18 cellular contexts compared by ENCODE assay signal in genomic region chr16:74271879-74272278, GRCh38. TPM values are rescaled to one million over a fixed set of nuclear protein-coding genes. Genes with fewer than 3 reads are reported as not detected.
A peak's percentile ranks its signal among the peaks of the same experiment; 100 is the strongest.
DNase-seq lines count a peak whose midpoint lies in the region; ATAC-seq, FAIRE-seq and TF ChIP-seq lines count a peak whose summit lies in the region.
"Had no signal": no experiment of that assay in that cellular context is flagged by ENCODE, and none has a peak within 500 bp of the region (broad histone marks: within the 10 kb centered on the region; RNA-seq: fewer than 3 reads in every experiment).

No MANE protein-coding gene starts in this region.

- no peak overlapping the region for H3K4me3 Mint-ChIP-seq in activated CD8-positive, alpha-beta T cell treated with anti-CD3 and anti-CD28 coated beads, Interleukin-2, amount 10 ng/mL, durations not matched to agents 7 days and 5 days
- H3K4me3 Mint-ChIP-seq: B cell had no signal

- no peaks in the 10 kb centered on the region for H3K36me3 Mint-ChIP-seq in activated CD8-positive, alpha-beta T cell treated with anti-CD3 and anti-CD28 coated beads, Interleukin-2, amount 10 ng/mL, durations not matched to agents 7 days and 5 days (ENCODE audit: low read depth)

- no peak overlapping the region for H3K27ac Mint-ChIP-seq in activated CD8-positive, alpha-beta T cell treated with anti-CD3 and anti-CD28 coated beads, Interleukin-2, amount 10 ng/mL, durations not matched to agents 7 days and 5 days
- H3K27ac Mint-ChIP-seq: B cell had no signal

- DNase-seq in HT1080 (ENCODE audit: low read depth) (peak; percentile 10), RCC 7860 (ENCODE audit: low spot score) (peak; percentile 20), epithelial cell of esophagus (ENCODE audit: low read depth) (peak; percentile 14), left kidney (ENCODE audit: low read depth, low spot score) (peak; percentile 10), NCI-H345 (lab: John Stamatoyannopoulos, UW) (no peak), HT-29 (ENCODE audit: low spot score) (no peak)
- no peak for DNase-seq in activated CD8-positive, alpha-beta T cell treated with anti-CD3 and anti-CD28 coated beads, Interleukin-2, amount 10 ng/mL, durations not matched to agents 7 days and 5 days
- DNase-seq: GDM1; GOT3; NCI-H1417 treated with DMSO at 0.1 percent for 48 hours; NCI-H187 treated with DMSO at 0.1 percent for 48 hours; NCI-H526 treated with DMSO at 0.1 percent for 48 hours; NK-92 treated with Interleukin-12 subunit alpha and Interleukin-12 subunit beta, amount 100 ng/mL, for 24 hours; Peyer's patch; Right ventricle myocardium superior had no signal

- no peaks in the 10 kb centered on the region for H3K4me1 Mint-ChIP-seq in activated CD8-positive, alpha-beta T cell treated with anti-CD3 and anti-CD28 coated beads, Interleukin-2, amount 10 ng/mL, durations not matched to agents 7 days and 5 days (ENCODE audit: low read depth)
- H3K4me1 Mint-ChIP-seq: B cell had no signal

- TF ChIP-seq CTCF in epithelial cell of esophagus (IDR thresholded peaks at IDR 0.05; ENCODE audit: insufficient read depth, low read depth, low read length, missing control alignments) = no peak

- CTCF ChIA-PET in activated CD8-positive, alpha-beta T cell treated with anti-CD3 and anti-CD28 coated beads, Interleukin-2, amount 10 ng/mL, durations not matched to agents 7 days and 5 days (lab: Charles Lee) = no interaction called here

- no peak for FAIRE-seq in RCC 7860 (lab: Jason Lieb, UNC)
- FAIRE-seq: HepG2 had no signal

- H3K9me3 Mint-ChIP-seq in activated CD8-positive, alpha-beta T cell treated with anti-CD3 and anti-CD28 coated beads, Interleukin-2, amount 10 ng/mL, durations not matched to agents 7 days and 5 days (ENCODE audit: insufficient read depth) = no peaks in the 10 kb centered on the region

- no peak for ATAC-seq in activated CD8-positive, alpha-beta T cell treated with anti-CD3 and anti-CD28 coated beads, Interleukin-2, amount 10 ng/mL, durations not matched to agents 7 days and 5 days
- ATAC-seq: HepG2 had no signal

- H3K27me3 Mint-ChIP-seq in activated CD8-positive, alpha-beta T cell treated with anti-CD3 and anti-CD28 coated beads, Interleukin-2, amount 10 ng/mL, durations not matched to agents 7 days and 5 days (ENCODE audit: low read depth) = peaks cover 14% of the 10 kb centered on the region

- POLR2A ChIA-PET in activated CD8-positive, alpha-beta T cell treated with anti-CD3 and anti-CD28 coated beads, Interleukin-2, amount 10 ng/mL, durations not matched to agents 7 days and 5 days (lab: Charles Lee) = interaction anchor here (0.6 kb wide), 1 partner anchor 409 kb away, joined by 3 read pairs; no protein-coding TSS in a partner anchor

- no peak overlapping the region for H3K4me3 ChIP-seq in epithelial cell of esophagus (ENCODE audit: low read length)
- H3K4me3 ChIP-seq: Peyer's patch, SK-N-MC had no signal

RNA-seq across cellular contexts. Expression of gene PSMD7, which starts 24.7 kb away (rescaled TPM):
- 110 and 132 TPM in 2 replicates for total RNA-seq in HT1080 (2014; rRNA removed; shearing (Covaris generic))
- 139 and 146 TPM in 2 replicates for polyA plus RNA-seq in HT1080 (2015; cell fraction: cytosol; rRNA removed)
- 97.1 and 120 TPM in 2 replicates for polyA plus RNA-seq in HT1080 (2015; cell fraction: nucleus; rRNA removed)
- 10 to 100 TPM; 95.1 to 96.1 TPM for total RNA-seq in activated CD8-positive, alpha-beta T cell treated with anti-CD3 and anti-CD28 coated beads, Interleukin-2, amount 10 ng/mL, durations not matched to agents 7 days and 5 days
- 52.7 and 73.9 TPM in 2 replicates for total RNA-seq in HT-29 (2014; rRNA removed; shearing (Covaris generic))

Comparison
In these comparisons a context has a peak if more than half of its experiments do, and no peak if none do; other contexts are left out.
1. DNase-seq: peak in HT1080 (single experiment), RCC 7860 (single experiment), epithelial cell of esophagus (single experiment) and left kidney (single experiment); none in activated CD8-positive, alpha-beta T cell treated with anti-CD3 and anti-CD28 coated beads, Interleukin-2, amount 10 ng/mL, durations not matched to agents 7 days and 5 days (single experiment), NCI-H345 (single experiment) and HT-29 (single experiment).